9 cellular contexts compared by ENCODE assay signal in the genomic region with DNA sequence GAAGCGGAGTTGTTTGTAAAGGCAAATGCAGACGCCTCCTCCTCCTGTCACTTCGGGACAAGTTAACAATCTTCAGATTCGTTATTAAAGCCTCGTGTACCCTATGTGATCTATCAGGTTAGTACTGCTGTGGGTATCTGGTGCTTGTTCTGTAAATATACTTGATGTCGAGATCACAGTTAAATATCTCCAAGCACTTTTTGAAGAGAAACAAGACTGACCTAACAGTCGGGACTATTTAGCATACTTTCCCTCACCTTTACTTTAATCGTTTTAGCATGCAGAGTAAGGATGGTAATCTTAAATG. TPM values are rescaled to one million over a fixed set of nuclear protein-coding genes. Genes with fewer than 3 reads are reported as not detected.
A peak's percentile ranks its signal among the peaks of the same experiment; 100 is the strongest.
DNase-seq lines count a peak whose midpoint lies in the region; ATAC-seq and TF ChIP-seq lines count a peak whose summit lies in the region.
"Had no signal": no experiment of that assay in that cellular context is flagged by ENCODE, and none has a peak within 500 bp of the region (broad histone marks: within the 10 kb centered on the region; RNA-seq: fewer than 3 reads in every experiment).

No MANE protein-coding gene starts in this region.

- peak overlapping the region; percentile 68 for H3K9ac ChIP-seq in PC-3 (ENCODE audit: low read length)

- H3K9me3 ChIP-seq in PC-3 (ENCODE audit: low read length), result no peaks in the 10 kb centered on the region

- H3K4me1 ChIP-seq in PC-3 (ENCODE audit: insufficient read depth, low read length), result peaks cover 20% of the 10 kb centered on the region

- H3F3A ChIP-seq in PC-3 (ENCODE audit: low read length, unreplicated experiment), result no peaks in the 10 kb centered on the region

- BruUV-seq in PC-3 (replicated peaks; lab: Mats Ljungman, UMichigan), result no TSS peak

- no peak; the same call in 1 of the 2 replicates for ATAC-seq in PC-3

- H2AFZ ChIP-seq in PC-3 (ENCODE audit: low read length), result peak overlapping the region; percentile 87

- peak overlapping the region; percentile 86 for H3K4me2 ChIP-seq in PC-3 (ENCODE audit: low read length)

- H3K4me3 ChIP-seq in GM12864 (ENCODE audit: low read depth, low read length), result peak overlapping the region; percentile 75
- peak overlapping the region; percentile 72 for H3K4me3 ChIP-seq in PC-3 (ENCODE audit: low read length)
- H3K4me3 ChIP-seq in epithelial cell of proximal tubule (ENCODE audit: low read depth, low read length), result peak overlapping the region; percentile 65

- H3K27ac ChIP-seq in PC-3 (ENCODE audit: low read length), result peak overlapping the region; percentile 33; the same call in 1 of the 2 replicates

- peaks cover 4% of the 10 kb centered on the region; the same call in 1 of the 2 replicates for H3K36me3 ChIP-seq in PC-3 (ENCODE audit: low read depth, low read length)

- CTCF ChIA-PET in PC-3 (lab: Charles Lee), result interaction anchor here (0.7 kb wide), 1 partner anchor 24 kb away, joined by 3 read pairs; no protein-coding TSS in a partner anchor

- H3K9me2 ChIP-seq in PC-3 (replicated peaks; ENCODE audit: low read length), result no peaks in the 10 kb centered on the region

- POLR2A ChIA-PET in PC-3 (lab: Charles Lee; ENCODE audit: unreplicated experiment), result no interaction called here

- H3K79me2 ChIP-seq in PC-3 (ENCODE audit: low read length), result peaks cover 40% of the 10 kb centered on the region

- DNase-seq in GM12864 (ENCODE audit: low read depth), result no peak
- DNase-seq in PC-3, result no peak
- DNase-seq in epithelial cell of proximal tubule (ENCODE audit: low read depth), result no peak
- DNase-seq in pons (ENCODE audit: low spot score), result peak; percentile 44
- DNase-seq in HuH-7 (ENCODE audit: low spot score), result no peak
- no peak for DNase-seq in hepatic stellate cell (ENCODE audit: low spot score)
- DNase-seq in cerebellar nuclear complex (lab: John Stamatoyannopoulos, UW), result no peak
- no peak for DNase-seq in HuH-7.5 (ENCODE audit: low spot score)

- intact Hi-C loops in PC-3 (cut with micrococcal nuclease), result loop anchor here (1.0 to 10.0 kb wide), 4 partner anchors 207 to 971 kb away; no protein-coding TSS in a partner anchor

- TF ChIP-seq CTCF in GM12864 (IDR thresholded peaks at IDR 0.05; ENCODE audit: low read depth, low read length, missing control alignments) (no peak), PC-3 (conservative IDR thresholded peaks at IDR 0.05; ENCODE audit: low read depth, low read length) (no peak), epithelial cell of proximal tubule (conservative IDR thresholded peaks at IDR 0.05; ENCODE audit: low read depth, low read length) (no peak)

- peaks cover 12% of the 10 kb centered on the region; the same call in 1 of the 2 replicates for H4K20me1 ChIP-seq in PC-3 (ENCODE audit: low read length)

- H3K27me3 ChIP-seq in PC-3 (ENCODE audit: low read length), result no peaks in the 10 kb centered on the region

RNA-seq across cellular contexts. Expression of gene KLHL20, which starts 0.7 kb away (rescaled TPM):
- total RNA-seq in PC-3 (2014; rRNA removed), result 46.2 and 46.4 TPM in 2 replicates
- total RNA-seq in epithelial cell of proximal tubule, result 6.7 and 8.2 TPM in 2 replicates

RNA-seq across cellular contexts. Expression of gene ANKRD45, which starts 45.8 kb away (rescaled TPM):
- not detected in 2 replicates for total RNA-seq in PC-3 (2014; rRNA removed)
- 0.35 TPM in 1 of 2 replicates, not detected in the other for total RNA-seq in epithelial cell of proximal tubule
- total RNA-seq: NCI-H460 had no signal
